Comparison of ENCODE assay signal across 19 cellular contexts in genomic region chr18:22550366-22550765, GRCh38.
"Had no signal": no experiment of that assay in that cellular context is flagged by ENCODE, and none has a peak within 500 bp of the region (broad histone marks: within the 10 kb centered on the region; RNA-seq: fewer than 3 reads in every experiment).

No MANE protein-coding gene starts in this region.

- H3K4me1 Mint-ChIP-seq: activated CD4-positive, alpha-beta memory T cell treated with anti-CD3 and anti-CD28 coated beads, Interleukin-2, amount 10 ng/mL, durations not matched to agents 7 days and 5 days; naive thymus-derived CD8-positive, alpha-beta T cell; stimulated activated naive CD8-positive, alpha-beta T cell treated with anti-CD3 and anti-CD28 coated beads, Interleukin-15, amount 100 ng/mL, for 72 hours had no signal

- H3K9me3 Mint-ChIP-seq: activated CD4-positive, alpha-beta memory T cell treated with anti-CD3 and anti-CD28 coated beads, Interleukin-2, amount 10 ng/mL, durations not matched to agents 7 days and 5 days; activated T-cell treated with anti-CD3 and anti-CD28 coated beads, Interleukin-2, amount 50 U/mL, for 24 hours; stimulated activated naive CD8-positive, alpha-beta T cell treated with anti-CD3 and anti-CD28 coated beads, Interleukin-15, amount 100 ng/mL, for 72 hours; WTC11 had no signal

- H3K4me1 ChIP-seq: gastrocnemius medialis, upper lobe of left lung had no signal

- H3K36me3 Mint-ChIP-seq: naive thymus-derived CD8-positive, alpha-beta T cell; WTC11 had no signal

- H3K9me3 ChIP-seq: gastrocnemius medialis, heart left ventricle, mucosa of descending colon, testis, upper lobe of left lung had no signal

- ATAC-seq: gastrocnemius medialis; left lobe of liver; mucosa of descending colon; naive thymus-derived CD8-positive, alpha-beta T cell; stimulated activated naive CD8-positive, alpha-beta T cell treated with anti-CD3 and anti-CD28 coated beads, Interleukin-15, amount 100 ng/mL, for 72 hours; WTC11 had no signal

- H3K36me3 ChIP-seq: gastrocnemius medialis, heart left ventricle, upper lobe of left lung had no signal

- H3K4me3 ChIP-seq: gastrocnemius medialis, heart left ventricle, mucosa of descending colon, skin epidermis, testis, upper lobe of left lung had no signal

- H3K27me3 ChIP-seq: gastrocnemius medialis, heart left ventricle, testis, upper lobe of left lung had no signal

- DNase-seq: activated CD4-positive, alpha-beta memory T cell treated with anti-CD3 and anti-CD28 coated beads, Interleukin-2, amount 10 ng/mL, durations not matched to agents 7 days and 5 days; activated CD4-positive, alpha-beta T cell treated with anti-CD3 and anti-CD28 coated beads for 4 hours; activated effector memory CD4-positive, alpha-beta T cell treated with Interleukin-2 at 50 U/mL for 16 hours; activated naive CD4-positive, alpha-beta T cell treated with anti-CD3 and anti-CD28 coated beads, Interleukin-2, amount 50 U/mL, for 16 hours; activated T-cell treated with anti-CD3 and anti-CD28 coated beads, Interleukin-2, amount 50 U/mL, for 24 hours; cortex of kidney; effector CD8-positive, alpha-beta T cell; gastrocnemius medialis; heart left ventricle; mucosa of descending colon; naive thymus-derived CD8-positive, alpha-beta T cell; retina; stimulated activated naive CD8-positive, alpha-beta T cell treated with anti-CD3 and anti-CD28 coated beads, Interleukin-15, amount 100 ng/mL, for 72 hours; T-helper 2 cell; testis; upper lobe of left lung had no signal

- H3K27me3 Mint-ChIP-seq: activated CD4-positive, alpha-beta memory T cell treated with anti-CD3 and anti-CD28 coated beads, Interleukin-2, amount 10 ng/mL, durations not matched to agents 7 days and 5 days; stimulated activated naive CD8-positive, alpha-beta T cell treated with anti-CD3 and anti-CD28 coated beads, Interleukin-15, amount 100 ng/mL, for 72 hours had no signal

- H3K27ac ChIP-seq: gastrocnemius medialis, skin epidermis, testis, upper lobe of left lung had no signal

- H3K27ac Mint-ChIP-seq: activated CD4-positive, alpha-beta memory T cell treated with anti-CD3 and anti-CD28 coated beads, Interleukin-2, amount 10 ng/mL, durations not matched to agents 7 days and 5 days; activated T-cell treated with anti-CD3 and anti-CD28 coated beads, Interleukin-2, amount 50 U/mL, for 24 hours; naive thymus-derived CD8-positive, alpha-beta T cell; stimulated activated naive CD8-positive, alpha-beta T cell treated with anti-CD3 and anti-CD28 coated beads, Interleukin-15, amount 100 ng/mL, for 72 hours; WTC11 had no signal

- H3K4me3 Mint-ChIP-seq: activated CD4-positive, alpha-beta memory T cell treated with anti-CD3 and anti-CD28 coated beads, Interleukin-2, amount 10 ng/mL, durations not matched to agents 7 days and 5 days; activated T-cell treated with anti-CD3 and anti-CD28 coated beads, Interleukin-2, amount 50 U/mL, for 24 hours; naive thymus-derived CD8-positive, alpha-beta T cell; stimulated activated naive CD8-positive, alpha-beta T cell treated with anti-CD3 and anti-CD28 coated beads, Interleukin-15, amount 100 ng/mL, for 72 hours; WTC11 had no signal
